Comparison of ENCODE assay signal across 1 cellular context in the genomic region with DNA sequence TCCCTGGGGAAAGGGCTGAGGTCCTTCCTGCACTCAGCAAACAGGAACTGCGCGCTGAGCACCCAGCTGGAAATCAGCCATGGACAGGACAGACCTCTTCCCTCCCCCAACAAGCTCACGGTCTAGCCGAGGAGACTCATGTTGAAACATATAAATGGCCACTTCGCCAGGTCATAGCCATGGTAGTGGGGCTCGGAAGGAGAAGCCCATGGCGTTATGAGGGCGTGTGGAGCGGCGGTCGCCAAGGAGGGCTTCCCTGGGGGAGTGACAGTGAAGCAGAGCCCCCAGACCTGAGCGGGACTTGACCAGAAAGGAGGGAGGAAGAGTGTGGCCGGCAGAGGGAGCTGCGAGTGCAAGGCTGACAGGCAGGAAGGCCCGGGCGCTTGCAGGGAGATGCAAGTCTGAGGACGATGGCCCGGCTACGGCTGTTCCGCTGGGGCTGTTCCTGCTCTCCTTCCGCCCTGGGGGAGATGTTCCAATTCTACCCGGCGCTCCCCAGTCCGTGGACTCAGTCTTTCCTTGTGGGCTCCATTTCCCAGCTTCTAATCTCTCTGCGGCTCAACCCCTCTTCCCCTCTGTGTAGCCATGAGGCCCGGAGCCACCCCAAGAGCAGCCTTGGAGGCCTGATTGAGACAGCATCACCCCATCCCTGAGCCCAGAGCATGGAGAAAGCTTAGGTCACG.
TF ChIP-seq lines count a peak whose summit lies in the region.

No MANE protein-coding gene starts in this region.

TF ChIP-seq in HepG2, 621 proteins besides CTCF, POLR2A, EP300 and RAD21 (continued from another document and continues in another):
- TF ChIP-seq, protein P1, sequence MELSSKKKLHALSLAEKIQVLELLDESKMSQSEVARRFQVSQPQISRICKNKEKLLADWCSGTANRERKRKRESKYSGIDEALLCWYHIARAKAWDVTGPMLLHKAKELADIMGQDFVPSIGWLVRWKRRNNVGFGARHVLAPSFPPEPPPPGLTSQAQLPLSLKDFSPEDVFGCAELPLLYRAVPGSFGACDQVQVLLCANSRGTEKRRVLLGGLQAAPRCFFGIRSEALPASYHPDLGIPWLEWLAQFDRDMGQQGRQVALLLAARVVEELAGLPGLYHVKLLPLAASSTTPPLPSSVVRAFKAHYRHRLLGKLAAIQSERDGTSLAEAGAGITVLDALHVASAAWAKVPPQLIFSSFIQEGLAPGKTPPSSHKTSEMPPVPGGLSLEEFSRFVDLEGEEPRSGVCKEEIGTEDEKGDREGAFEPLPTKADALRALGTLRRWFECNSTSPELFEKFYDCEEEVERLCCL (CRISPR knock-in tag; IDR thresholded peaks at IDR 0.05; ENCODE audit: borderline replicate concordance) = no peak
- TF ChIP-seq TSC22D2 (CRISPR knock-in tag; IDR thresholded peaks at IDR 0.05; ENCODE audit: borderline replicate concordance) (no peak; the same call in 1 of the 2 replicates), SUZ12 (IDR thresholded peaks at IDR 0.05; ENCODE audit: low read depth, low read length) (no peak), ZNF143 (CRISPR knock-in tag; IDR thresholded peaks at IDR 0.05) (no peak), ZNF747 (CRISPR knock-in tag; IDR thresholded peaks at IDR 0.05; ENCODE audit: borderline replicate concordance) (peak; percentile 49; the same call in 1 of the 2 replicates), SP2 (CRISPR knock-in tag; IDR thresholded peaks at IDR 0.05) (no peak), POGZ (CRISPR knock-in tag; IDR thresholded peaks at IDR 0.05) (no peak), SMARCC2 (IDR thresholded peaks at IDR 0.05) (no peak), SOX6 (IDR thresholded peaks at IDR 0.05) (no peak), SOX6 (CRISPR knock-in tag; IDR thresholded peaks at IDR 0.05) (0 out of 2 replicates have a peak, but pooled peaks have one; percentile 7), PRMT3 (CRISPR knock-in tag; IDR thresholded peaks at IDR 0.05; ENCODE audit: borderline replicate concordance, low read depth) (no peak), KLF13 (CRISPR knock-in tag; IDR thresholded peaks at IDR 0.05) (0 out of 2 replicates have a peak, but pooled peaks have one; percentile 26), CHCHD3 (CRISPR knock-in tag; IDR thresholded peaks at IDR 0.05) (no peak), MXI1 (IDR thresholded peaks at IDR 0.05; ENCODE audit: borderline replicate concordance, low read depth, low read length) (no peak), FOXO1 (CRISPR knock-in tag; IDR thresholded peaks at IDR 0.05) (no peak), PCBP1 (IDR thresholded peaks at IDR 0.05; ENCODE audit: borderline replicate concordance, low read depth, low read length) (no peak), KAT2B (IDR thresholded peaks at IDR 0.05; ENCODE audit: borderline replicate concordance, low read depth, low read length) (no peak), ZNF614 (CRISPR knock-in tag; IDR thresholded peaks at IDR 0.05; ENCODE audit: borderline replicate concordance) (peak; percentile 41; the same call in 1 of the 2 replicates), ZNF530 (CRISPR knock-in tag; IDR thresholded peaks at IDR 0.05; ENCODE audit: low read depth) (no peak), KDM1A (CRISPR knock-in tag; IDR thresholded peaks at IDR 0.05) (no peak), PAX8 (CRISPR knock-in tag; IDR thresholded peaks at IDR 0.05; ENCODE audit: borderline replicate concordance) (no peak), ZSCAN20 (CRISPR knock-in tag; IDR thresholded peaks at IDR 0.05; ENCODE audit: borderline replicate concordance) (no peak), ZNF782 (CRISPR knock-in tag; IDR thresholded peaks at IDR 0.05; ENCODE audit: borderline replicate concordance) (peak; percentile 69; the same call in 1 of the 2 replicates), TP53 (CRISPR knock-in tag; conservative IDR thresholded peaks at IDR 0.05) (no peak), ZNF274 (CRISPR knock-in tag; IDR thresholded peaks at IDR 0.05) (no peak), HOXA7 (CRISPR knock-in tag; IDR thresholded peaks at IDR 0.05) (no peak), ZBTB8A (CRISPR knock-in tag; IDR thresholded peaks at IDR 0.05; ENCODE audit: borderline replicate concordance, low read depth) (no peak), TGIF2 (CRISPR knock-in tag; IDR thresholded peaks at IDR 0.05) (peak; percentile 19; the same call in 1 of the 2 replicates), ZKSCAN8 (CRISPR knock-in tag; IDR thresholded peaks at IDR 0.05; ENCODE audit: borderline replicate concordance) (no peak), ARNTL (CRISPR knock-in tag; IDR thresholded peaks at IDR 0.05) (no peak), SIX1 (CRISPR knock-in tag; IDR thresholded peaks at IDR 0.05; ENCODE audit: borderline replicate concordance) (no peak), SP140L (CRISPR knock-in tag; IDR thresholded peaks at IDR 0.05; ENCODE audit: borderline replicate concordance) (no peak), ZNF839 (CRISPR knock-in tag; IDR thresholded peaks at IDR 0.05; ENCODE audit: borderline replicate concordance) (peak; percentile 86; the same call in 1 of the 2 replicates)
- TF ChIP-seq, protein P2, sequence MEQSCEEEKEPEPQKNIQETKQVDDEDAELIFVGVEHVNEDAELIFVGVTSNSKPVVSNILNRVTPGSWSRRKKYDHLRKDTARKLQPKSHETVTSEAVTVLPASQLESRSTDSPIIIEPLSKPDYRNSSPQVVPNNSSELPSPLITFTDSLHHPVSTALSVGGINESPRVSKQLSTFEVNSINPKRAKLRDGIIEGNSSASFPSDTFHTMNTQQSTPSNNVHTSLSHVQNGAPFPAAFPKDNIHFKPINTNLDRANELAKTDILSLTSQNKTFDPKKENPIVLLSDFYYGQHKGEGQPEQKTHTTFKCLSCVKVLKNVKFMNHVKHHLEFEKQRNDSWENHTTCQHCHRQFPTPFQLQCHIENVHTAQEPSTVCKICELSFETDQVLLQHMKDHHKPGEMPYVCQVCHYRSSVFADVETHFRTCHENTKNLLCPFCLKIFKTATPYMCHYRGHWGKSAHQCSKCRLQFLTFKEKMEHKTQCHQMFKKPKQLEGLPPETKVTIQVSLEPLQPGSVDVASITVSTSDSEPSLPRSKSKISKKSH (CRISPR knock-in tag; IDR thresholded peaks at IDR 0.05; ENCODE audit: borderline replicate concordance) = peak; percentile 54; the same call in 1 of the 2 replicates
- TF ChIP-seq, protein P3, sequence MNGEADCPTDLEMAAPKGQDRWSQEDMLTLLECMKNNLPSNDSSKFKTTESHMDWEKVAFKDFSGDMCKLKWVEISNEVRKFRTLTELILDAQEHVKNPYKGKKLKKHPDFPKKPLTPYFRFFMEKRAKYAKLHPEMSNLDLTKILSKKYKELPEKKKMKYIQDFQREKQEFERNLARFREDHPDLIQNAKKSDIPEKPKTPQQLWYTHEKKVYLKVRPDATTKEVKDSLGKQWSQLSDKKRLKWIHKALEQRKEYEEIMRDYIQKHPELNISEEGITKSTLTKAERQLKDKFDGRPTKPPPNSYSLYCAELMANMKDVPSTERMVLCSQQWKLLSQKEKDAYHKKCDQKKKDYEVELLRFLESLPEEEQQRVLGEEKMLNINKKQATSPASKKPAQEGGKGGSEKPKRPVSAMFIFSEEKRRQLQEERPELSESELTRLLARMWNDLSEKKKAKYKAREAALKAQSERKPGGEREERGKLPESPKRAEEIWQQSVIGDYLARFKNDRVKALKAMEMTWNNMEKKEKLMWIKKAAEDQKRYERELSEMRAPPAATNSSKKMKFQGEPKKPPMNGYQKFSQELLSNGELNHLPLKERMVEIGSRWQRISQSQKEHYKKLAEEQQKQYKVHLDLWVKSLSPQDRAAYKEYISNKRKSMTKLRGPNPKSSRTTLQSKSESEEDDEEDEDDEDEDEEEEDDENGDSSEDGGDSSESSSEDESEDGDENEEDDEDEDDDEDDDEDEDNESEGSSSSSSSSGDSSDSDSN (CRISPR knock-in tag; IDR thresholded peaks at IDR 0.05) = peak; percentile 66; the same call in 1 of the 2 replicates
- TF ChIP-seq, protein P4, sequence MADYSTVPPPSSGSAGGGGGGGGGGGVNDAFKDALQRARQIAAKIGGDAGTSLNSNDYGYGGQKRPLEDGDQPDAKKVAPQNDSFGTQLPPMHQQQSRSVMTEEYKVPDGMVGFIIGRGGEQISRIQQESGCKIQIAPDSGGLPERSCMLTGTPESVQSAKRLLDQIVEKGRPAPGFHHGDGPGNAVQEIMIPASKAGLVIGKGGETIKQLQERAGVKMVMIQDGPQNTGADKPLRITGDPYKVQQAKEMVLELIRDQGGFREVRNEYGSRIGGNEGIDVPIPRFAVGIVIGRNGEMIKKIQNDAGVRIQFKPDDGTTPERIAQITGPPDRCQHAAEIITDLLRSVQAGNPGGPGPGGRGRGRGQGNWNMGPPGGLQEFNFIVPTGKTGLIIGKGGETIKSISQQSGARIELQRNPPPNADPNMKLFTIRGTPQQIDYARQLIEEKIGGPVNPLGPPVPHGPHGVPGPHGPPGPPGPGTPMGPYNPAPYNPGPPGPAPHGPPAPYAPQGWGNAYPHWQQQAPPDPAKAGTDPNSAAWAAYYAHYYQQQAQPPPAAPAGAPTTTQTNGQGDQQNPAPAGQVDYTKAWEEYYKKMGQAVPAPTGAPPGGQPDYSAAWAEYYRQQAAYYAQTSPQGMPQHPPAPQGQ (CRISPR knock-in tag; IDR thresholded peaks at IDR 0.05; ENCODE audit: borderline replicate concordance) = no peak
- TF ChIP-seq, protein P5, sequence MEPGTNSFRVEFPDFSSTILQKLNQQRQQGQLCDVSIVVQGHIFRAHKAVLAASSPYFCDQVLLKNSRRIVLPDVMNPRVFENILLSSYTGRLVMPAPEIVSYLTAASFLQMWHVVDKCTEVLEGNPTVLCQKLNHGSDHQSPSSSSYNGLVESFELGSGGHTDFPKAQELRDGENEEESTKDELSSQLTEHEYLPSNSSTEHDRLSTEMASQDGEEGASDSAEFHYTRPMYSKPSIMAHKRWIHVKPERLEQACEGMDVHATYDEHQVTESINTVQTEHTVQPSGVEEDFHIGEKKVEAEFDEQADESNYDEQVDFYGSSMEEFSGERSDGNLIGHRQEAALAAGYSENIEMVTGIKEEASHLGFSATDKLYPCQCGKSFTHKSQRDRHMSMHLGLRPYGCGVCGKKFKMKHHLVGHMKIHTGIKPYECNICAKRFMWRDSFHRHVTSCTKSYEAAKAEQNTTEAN (CRISPR knock-in tag; conservative IDR thresholded peaks at IDR 0.05) = no peak
- TF ChIP-seq, protein P6, sequence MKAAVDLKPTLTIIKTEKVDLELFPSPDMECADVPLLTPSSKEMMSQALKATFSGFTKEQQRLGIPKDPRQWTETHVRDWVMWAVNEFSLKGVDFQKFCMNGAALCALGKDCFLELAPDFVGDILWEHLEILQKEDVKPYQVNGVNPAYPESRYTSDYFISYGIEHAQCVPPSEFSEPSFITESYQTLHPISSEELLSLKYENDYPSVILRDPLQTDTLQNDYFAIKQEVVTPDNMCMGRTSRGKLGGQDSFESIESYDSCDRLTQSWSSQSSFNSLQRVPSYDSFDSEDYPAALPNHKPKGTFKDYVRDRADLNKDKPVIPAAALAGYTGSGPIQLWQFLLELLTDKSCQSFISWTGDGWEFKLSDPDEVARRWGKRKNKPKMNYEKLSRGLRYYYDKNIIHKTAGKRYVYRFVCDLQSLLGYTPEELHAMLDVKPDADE (CRISPR knock-in tag; IDR thresholded peaks at IDR 0.05) = no peak
- TF ChIP-seq, protein P7, sequence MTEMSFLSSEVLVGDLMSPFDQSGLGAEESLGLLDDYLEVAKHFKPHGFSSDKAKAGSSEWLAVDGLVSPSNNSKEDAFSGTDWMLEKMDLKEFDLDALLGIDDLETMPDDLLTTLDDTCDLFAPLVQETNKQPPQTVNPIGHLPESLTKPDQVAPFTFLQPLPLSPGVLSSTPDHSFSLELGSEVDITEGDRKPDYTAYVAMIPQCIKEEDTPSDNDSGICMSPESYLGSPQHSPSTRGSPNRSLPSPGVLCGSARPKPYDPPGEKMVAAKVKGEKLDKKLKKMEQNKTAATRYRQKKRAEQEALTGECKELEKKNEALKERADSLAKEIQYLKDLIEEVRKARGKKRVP (CRISPR knock-in tag; IDR thresholded peaks at IDR 0.05) = no peak
- TF ChIP-seq, protein P8, sequence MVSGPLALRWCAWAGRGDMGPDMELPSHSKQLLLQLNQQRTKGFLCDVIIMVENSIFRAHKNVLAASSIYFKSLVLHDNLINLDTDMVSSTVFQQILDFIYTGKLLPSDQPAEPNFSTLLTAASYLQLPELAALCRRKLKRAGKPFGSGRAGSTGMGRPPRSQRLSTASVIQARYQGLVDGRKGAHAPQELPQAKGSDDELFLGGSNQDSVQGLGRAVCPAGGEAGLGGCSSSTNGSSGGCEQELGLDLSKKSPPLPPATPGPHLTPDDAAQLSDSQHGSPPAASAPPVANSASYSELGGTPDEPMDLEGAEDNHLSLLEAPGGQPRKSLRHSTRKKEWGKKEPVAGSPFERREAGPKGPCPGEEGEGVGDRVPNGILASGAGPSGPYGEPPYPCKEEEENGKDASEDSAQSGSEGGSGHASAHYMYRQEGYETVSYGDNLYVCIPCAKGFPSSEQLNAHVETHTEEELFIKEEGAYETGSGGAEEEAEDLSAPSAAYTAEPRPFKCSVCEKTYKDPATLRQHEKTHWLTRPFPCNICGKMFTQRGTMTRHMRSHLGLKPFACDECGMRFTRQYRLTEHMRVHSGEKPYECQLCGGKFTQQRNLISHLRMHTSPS (CRISPR knock-in tag; IDR thresholded peaks at IDR 0.05; ENCODE audit: low read depth) = no peak
- TF ChIP-seq, protein P9, sequence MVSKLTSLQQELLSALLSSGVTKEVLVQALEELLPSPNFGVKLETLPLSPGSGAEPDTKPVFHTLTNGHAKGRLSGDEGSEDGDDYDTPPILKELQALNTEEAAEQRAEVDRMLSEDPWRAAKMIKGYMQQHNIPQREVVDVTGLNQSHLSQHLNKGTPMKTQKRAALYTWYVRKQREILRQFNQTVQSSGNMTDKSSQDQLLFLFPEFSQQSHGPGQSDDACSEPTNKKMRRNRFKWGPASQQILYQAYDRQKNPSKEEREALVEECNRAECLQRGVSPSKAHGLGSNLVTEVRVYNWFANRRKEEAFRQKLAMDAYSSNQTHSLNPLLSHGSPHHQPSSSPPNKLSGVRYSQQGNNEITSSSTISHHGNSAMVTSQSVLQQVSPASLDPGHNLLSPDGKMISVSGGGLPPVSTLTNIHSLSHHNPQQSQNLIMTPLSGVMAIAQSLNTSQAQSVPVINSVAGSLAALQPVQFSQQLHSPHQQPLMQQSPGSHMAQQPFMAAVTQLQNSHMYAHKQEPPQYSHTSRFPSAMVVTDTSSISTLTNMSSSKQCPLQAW (CRISPR knock-in tag; IDR thresholded peaks at IDR 0.05) = peak; percentile 77
- TF ChIP-seq, protein P10, sequence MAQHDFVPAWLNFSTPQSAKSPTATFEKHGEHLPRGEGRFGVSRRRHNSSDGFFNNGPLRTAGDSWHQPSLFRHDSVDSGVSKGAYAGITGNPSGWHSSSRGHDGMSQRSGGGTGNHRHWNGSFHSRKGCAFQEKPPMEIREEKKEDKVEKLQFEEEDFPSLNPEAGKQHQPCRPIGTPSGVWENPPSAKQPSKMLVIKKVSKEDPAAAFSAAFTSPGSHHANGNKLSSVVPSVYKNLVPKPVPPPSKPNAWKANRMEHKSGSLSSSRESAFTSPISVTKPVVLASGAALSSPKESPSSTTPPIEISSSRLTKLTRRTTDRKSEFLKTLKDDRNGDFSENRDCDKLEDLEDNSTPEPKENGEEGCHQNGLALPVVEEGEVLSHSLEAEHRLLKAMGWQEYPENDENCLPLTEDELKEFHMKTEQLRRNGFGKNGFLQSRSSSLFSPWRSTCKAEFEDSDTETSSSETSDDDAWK (CRISPR knock-in tag; IDR thresholded peaks at IDR 0.05) = no peak
